In genomic region chr9:18479405-18479804, GRCh38 we compare ENCODE assay signal across 17 cellular contexts. TPM values are rescaled to one million over a fixed set of nuclear protein-coding genes. Genes with fewer than 3 reads are reported as not detected.
"Had no signal": no experiment of that assay in that cellular context is flagged by ENCODE, and none has a peak within 500 bp of the region (broad histone marks: within the 10 kb centered on the region; RNA-seq: fewer than 3 reads in every experiment).

No MANE protein-coding gene starts in this region.

- H3K36me3 Mint-ChIP-seq: brain had no signal

- H3K9me3 ChIP-seq: psoas muscle, testis, vagina had no signal

- H3K4me1 ChIP-seq: psoas muscle, vagina had no signal

- H3K4me3 Mint-ChIP-seq: activated CD4-positive, alpha-beta T cell treated with anti-CD3 and anti-CD28 coated beads, Interleukin-2, amount 10 ng/mL, durations not matched to agents 7 days and 5 days; brain; nephron progenitor cell; T-helper 1 cell treated with Interleukin-12 subunit alpha and Interleukin-12 subunit beta and Interleukin-4 antibody, amounts not matched to agents 30 μg/mL and 1 μg/mL, for 36 hours had no signal

- DNase-seq: activated CD4-positive, alpha-beta T cell treated with anti-CD3 and anti-CD28 coated beads, Interleukin-2, amount 10 ng/mL, durations not matched to agents 7 days and 5 days; activated CD4-positive, CD25-positive, alpha-beta regulatory T cell; activated naive CD4-positive, alpha-beta T cell treated with anti-CD3 and anti-CD28 coated beads, Interleukin-2, amount 50 U/mL, for 16 hours; cerebellar nuclear complex; foreskin keratinocyte; left colon; nephron progenitor cell; stimulated activated CD4-positive, alpha-beta T cell treated with anti-CD3 and anti-CD28 coated beads, Interleukin-4, amount 100 ng/mL, for 1 hour; stimulated activated CD8-positive, alpha-beta memory T cell treated with anti-CD3 and anti-CD28 coated beads, Interleukin-4, amount 100 ng/mL, for 48 hours; stimulated activated naive CD8-positive, alpha-beta T cell treated with anti-CD3 and anti-CD28 coated beads, Interleukin-15, Interleukin-2, amounts not matched to agents 100 U/mL and 50 U/mL, for 24 hours; testis had no signal

- H3K36me3 ChIP-seq: vagina had no signal

- ATAC-seq: esophagus mucosa; left colon; psoas muscle; sciatic nerve; stimulated activated naive CD8-positive, alpha-beta T cell treated with anti-CD3 and anti-CD28 coated beads, Interleukin-15, Interleukin-2, amounts not matched to agents 100 U/mL and 50 U/mL, for 24 hours had no signal

- H3K27me3 Mint-ChIP-seq: brain had no signal

- H3K4me3 ChIP-seq: psoas muscle, testis, vagina had no signal

- H3K4me1 Mint-ChIP-seq: activated CD4-positive, alpha-beta T cell treated with anti-CD3 and anti-CD28 coated beads, Interleukin-2, amount 10 ng/mL, durations not matched to agents 7 days and 5 days had no signal

- H3K27ac ChIP-seq: foreskin keratinocyte, psoas muscle, testis, vagina had no signal

- H3K27me3 ChIP-seq: foreskin keratinocyte, testis, vagina had no signal

- H3K9me3 Mint-ChIP-seq: activated CD4-positive, alpha-beta T cell treated with anti-CD3 and anti-CD28 coated beads, Interleukin-2, amount 10 ng/mL, durations not matched to agents 7 days and 5 days; nephron progenitor cell; T-helper 1 cell treated with Interleukin-12 subunit alpha and Interleukin-12 subunit beta and Interleukin-4 antibody, amounts not matched to agents 30 μg/mL and 1 μg/mL, for 36 hours had no signal

- H3K27ac Mint-ChIP-seq: activated CD4-positive, alpha-beta T cell treated with anti-CD3 and anti-CD28 coated beads, Interleukin-2, amount 10 ng/mL, durations not matched to agents 7 days and 5 days; nephron progenitor cell; T-helper 1 cell treated with Interleukin-12 subunit alpha and Interleukin-12 subunit beta and Interleukin-4 antibody, amounts not matched to agents 30 μg/mL and 1 μg/mL, for 36 hours had no signal

RNA-seq across cellular contexts. Expression of gene ADAMTSL1, which starts 5.5 kb away (rescaled TPM):
- total RNA-seq: activated CD4-positive, alpha-beta T cell treated with anti-CD3 and anti-CD28 coated beads, Interleukin-2, amount 10 ng/mL, durations not matched to agents 7 days and 5 days had no signal
